Comparison of ENCODE assay signal across 1 cellular context in genomic region chr1:44707959-44708831, GRCh38.
TF ChIP-seq lines count a peak whose summit lies in the region.

No MANE protein-coding gene starts in this region.

TF ChIP-seq in K562, 482 proteins besides CTCF, POLR2A, EP300 and RAD21 (continued from another document and continues in another):
- TF ChIP-seq, protein P1, sequence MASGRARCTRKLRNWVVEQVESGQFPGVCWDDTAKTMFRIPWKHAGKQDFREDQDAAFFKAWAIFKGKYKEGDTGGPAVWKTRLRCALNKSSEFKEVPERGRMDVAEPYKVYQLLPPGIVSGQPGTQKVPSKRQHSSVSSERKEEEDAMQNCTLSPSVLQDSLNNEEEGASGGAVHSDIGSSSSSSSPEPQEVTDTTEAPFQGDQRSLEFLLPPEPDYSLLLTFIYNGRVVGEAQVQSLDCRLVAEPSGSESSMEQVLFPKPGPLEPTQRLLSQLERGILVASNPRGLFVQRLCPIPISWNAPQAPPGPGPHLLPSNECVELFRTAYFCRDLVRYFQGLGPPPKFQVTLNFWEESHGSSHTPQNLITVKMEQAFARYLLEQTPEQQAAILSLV (tag; IDR thresholded peaks at IDR 0.05): no peak
- TF ChIP-seq HNRNPUL1 (IDR thresholded peaks at IDR 0.05; ENCODE audit: low read length): no peak
- TF ChIP-seq PYGO2 (tag; IDR thresholded peaks at IDR 0.05): no peak
- peak; percentile 17; the same call in 1 of the 2 replicates for TF ChIP-seq JUND (IDR thresholded peaks at IDR 0.05; ENCODE audit: borderline replicate concordance, low read depth, low read length)
- TF ChIP-seq JUND (tag; IDR thresholded peaks at IDR 0.05; ENCODE audit: borderline replicate concordance, low read depth, low read length): no peak
- TF ChIP-seq GTF3C2 (IDR thresholded peaks at IDR 0.05; ENCODE audit: borderline replicate concordance, extremely low read depth, insufficient read length): no peak
- 0 out of 2 replicates have a peak, but pooled peaks have one; percentile 26 for TF ChIP-seq SP1 (CRISPR knock-in tag; IDR thresholded peaks at IDR 0.05)
- TF ChIP-seq CEBPZ (IDR thresholded peaks at IDR 0.05; ENCODE audit: borderline replicate concordance, low read depth, low read length): no peak
- no peak for TF ChIP-seq PHTF2 (CRISPR knock-in tag; IDR thresholded peaks at IDR 0.05)
- TF ChIP-seq TRIM24 (IDR thresholded peaks at IDR 0.05): no peak
- TF ChIP-seq, protein P2, sequence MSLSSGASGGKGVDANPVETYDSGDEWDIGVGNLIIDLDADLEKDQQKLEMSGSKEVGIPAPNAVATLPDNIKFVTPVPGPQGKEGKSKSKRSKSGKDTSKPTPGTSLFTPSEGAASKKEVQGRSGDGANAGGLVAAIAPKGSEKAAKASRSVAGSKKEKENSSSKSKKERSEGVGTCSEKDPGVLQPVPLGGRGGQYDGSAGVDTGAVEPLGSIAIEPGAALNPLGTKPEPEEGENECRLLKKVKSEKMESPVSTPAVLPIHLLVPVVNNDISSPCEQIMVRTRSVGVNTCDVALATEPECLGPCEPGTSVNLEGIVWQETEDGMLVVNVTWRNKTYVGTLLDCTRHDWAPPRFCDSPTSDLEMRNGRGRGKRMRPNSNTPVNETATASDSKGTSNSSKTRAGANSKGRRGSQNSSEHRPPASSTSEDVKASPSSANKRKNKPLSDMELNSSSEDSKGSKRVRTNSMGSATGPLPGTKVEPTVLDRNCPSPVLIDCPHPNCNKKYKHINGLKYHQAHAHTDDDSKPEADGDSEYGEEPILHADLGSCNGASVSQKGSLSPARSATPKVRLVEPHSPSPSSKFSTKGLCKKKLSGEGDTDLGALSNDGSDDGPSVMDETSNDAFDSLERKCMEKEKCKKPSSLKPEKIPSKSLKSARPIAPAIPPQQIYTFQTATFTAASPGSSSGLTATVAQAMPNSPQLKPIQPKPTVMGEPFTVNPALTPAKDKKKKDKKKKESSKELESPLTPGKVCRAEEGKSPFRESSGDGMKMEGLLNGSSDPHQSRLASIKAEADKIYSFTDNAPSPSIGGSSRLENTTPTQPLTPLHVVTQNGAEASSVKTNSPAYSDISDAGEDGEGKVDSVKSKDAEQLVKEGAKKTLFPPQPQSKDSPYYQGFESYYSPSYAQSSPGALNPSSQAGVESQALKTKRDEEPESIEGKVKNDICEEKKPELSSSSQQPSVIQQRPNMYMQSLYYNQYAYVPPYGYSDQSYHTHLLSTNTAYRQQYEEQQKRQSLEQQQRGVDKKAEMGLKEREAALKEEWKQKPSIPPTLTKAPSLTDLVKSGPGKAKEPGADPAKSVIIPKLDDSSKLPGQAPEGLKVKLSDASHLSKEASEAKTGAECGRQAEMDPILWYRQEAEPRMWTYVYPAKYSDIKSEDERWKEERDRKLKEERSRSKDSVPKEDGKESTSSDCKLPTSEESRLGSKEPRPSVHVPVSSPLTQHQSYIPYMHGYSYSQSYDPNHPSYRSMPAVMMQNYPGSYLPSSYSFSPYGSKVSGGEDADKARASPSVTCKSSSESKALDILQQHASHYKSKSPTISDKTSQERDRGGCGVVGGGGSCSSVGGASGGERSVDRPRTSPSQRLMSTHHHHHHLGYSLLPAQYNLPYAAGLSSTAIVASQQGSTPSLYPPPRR (CRISPR knock-in tag; IDR thresholded peaks at IDR 0.05; ENCODE audit: borderline replicate concordance): no peak
- no peak for TF ChIP-seq PML (IDR thresholded peaks at IDR 0.05; ENCODE audit: low read length)
- no peak for TF ChIP-seq RBM39 (optimal IDR thresholded peaks at IDR 0.05; ENCODE audit: low read depth, low read length)
- TF ChIP-seq KAT7 (CRISPR knock-in tag; IDR thresholded peaks at IDR 0.05; ENCODE audit: borderline replicate concordance): no peak
- TF ChIP-seq ZNF347 (CRISPR knock-in tag; IDR thresholded peaks at IDR 0.05; ENCODE audit: low read depth): no peak
- no peak for TF ChIP-seq NCOA2 (IDR thresholded peaks at IDR 0.05; ENCODE audit: partially characterized antibody in 2 of 2)
- TF ChIP-seq TBL1XR1 (IDR thresholded peaks at IDR 0.05; ENCODE audit: low read length in 2 of 2): no peak
- TF ChIP-seq LEF1 (IDR thresholded peaks at IDR 0.05): no peak
- TF ChIP-seq CBX3 (IDR thresholded peaks at IDR 0.05; ENCODE audit: borderline replicate concordance in 1 of 2, low read length in 2 of 2): 0 out of 3 replicates have a peak, but pooled peaks of 1 of the 2 experiments have one; percentile 38
- peak; percentile 72; the same call in 1 of the 2 replicates for TF ChIP-seq SMARCE1 (IDR thresholded peaks at IDR 0.05)
- peak; percentile 92 for TF ChIP-seq SMARCC2 (IDR thresholded peaks at IDR 0.05; ENCODE audit: low read depth)
- no peak for TF ChIP-seq ZBTB43 (CRISPR knock-in tag; IDR thresholded peaks at IDR 0.05)
- no peak for TF ChIP-seq NUFIP1 (IDR thresholded peaks at IDR 0.05; ENCODE audit: partially characterized antibody)
- TF ChIP-seq SMC3 (conservative IDR thresholded peaks at IDR 0.05; ENCODE audit: insufficient read depth, low read depth, low read length): peak; percentile 50
- TF ChIP-seq ZNF134 (CRISPR knock-in tag; conservative IDR thresholded peaks at IDR 0.05): no peak
- TF ChIP-seq BRD4 (IDR thresholded peaks at IDR 0.05): no peak
- TF ChIP-seq NBN (IDR thresholded peaks at IDR 0.05; ENCODE audit: low read depth): peak; percentile 53; the same call in 1 of the 2 replicates
- no peak for TF ChIP-seq ZNF77 (CRISPR knock-in tag; IDR thresholded peaks at IDR 0.05)
- TF ChIP-seq ARID1B (IDR thresholded peaks at IDR 0.05): 0 out of 2 replicates have a peak, but pooled peaks have one; percentile 12
- TF ChIP-seq WHSC1 (IDR thresholded peaks at IDR 0.05; ENCODE audit: low read length): no peak
- no peak for TF ChIP-seq RUNX1 (IDR thresholded peaks at IDR 0.05; ENCODE audit: low read depth)
- no peak for TF ChIP-seq NONO (IDR thresholded peaks at IDR 0.05; ENCODE audit: low read depth in 2 of 2, low read length in 1 of 2)
- no peak for TF ChIP-seq CBX5 (IDR thresholded peaks at IDR 0.05; ENCODE audit: borderline replicate concordance, low read depth)
- peak; percentile 46; the same call in 1 of the 2 replicates for TF ChIP-seq TEAD4 (IDR thresholded peaks at IDR 0.05; ENCODE audit: low read length)
- no peak for TF ChIP-seq TEAD4 (CRISPR knock-in tag; IDR thresholded peaks at IDR 0.05; ENCODE audit: borderline replicate concordance)
- no peak for TF ChIP-seq ZC3H11A (IDR thresholded peaks at IDR 0.05; ENCODE audit: low read depth, low read length)
- TF ChIP-seq ZNF282 (CRISPR knock-in tag; IDR thresholded peaks at IDR 0.05): no peak
- TF ChIP-seq CBFA2T2 (conservative IDR thresholded peaks at IDR 0.05): no peak
- no peak for TF ChIP-seq ZNF184 (CRISPR knock-in tag; IDR thresholded peaks at IDR 0.05)
- no peak for TF ChIP-seq SRSF7 (optimal IDR thresholded peaks at IDR 0.05; ENCODE audit: low read depth, low read length)
- 0 out of 2 replicates have a peak, but pooled peaks have one; percentile 58 for TF ChIP-seq MECOM (CRISPR knock-in tag; IDR thresholded peaks at IDR 0.05)
- no peak for TF ChIP-seq EGR1 (conservative IDR thresholded peaks at IDR 0.05)
- no peak for TF ChIP-seq BCL6 (CRISPR knock-in tag; IDR thresholded peaks at IDR 0.05)
- TF ChIP-seq ZC3H4 (CRISPR knock-in tag; IDR thresholded peaks at IDR 0.05; ENCODE audit: borderline replicate concordance): no peak
- TF ChIP-seq EHMT2 (IDR thresholded peaks at IDR 0.05): no peak
- TF ChIP-seq ZNF408 (CRISPR knock-in tag; IDR thresholded peaks at IDR 0.05; ENCODE audit: low read depth): no peak
- TF ChIP-seq, protein P3, sequence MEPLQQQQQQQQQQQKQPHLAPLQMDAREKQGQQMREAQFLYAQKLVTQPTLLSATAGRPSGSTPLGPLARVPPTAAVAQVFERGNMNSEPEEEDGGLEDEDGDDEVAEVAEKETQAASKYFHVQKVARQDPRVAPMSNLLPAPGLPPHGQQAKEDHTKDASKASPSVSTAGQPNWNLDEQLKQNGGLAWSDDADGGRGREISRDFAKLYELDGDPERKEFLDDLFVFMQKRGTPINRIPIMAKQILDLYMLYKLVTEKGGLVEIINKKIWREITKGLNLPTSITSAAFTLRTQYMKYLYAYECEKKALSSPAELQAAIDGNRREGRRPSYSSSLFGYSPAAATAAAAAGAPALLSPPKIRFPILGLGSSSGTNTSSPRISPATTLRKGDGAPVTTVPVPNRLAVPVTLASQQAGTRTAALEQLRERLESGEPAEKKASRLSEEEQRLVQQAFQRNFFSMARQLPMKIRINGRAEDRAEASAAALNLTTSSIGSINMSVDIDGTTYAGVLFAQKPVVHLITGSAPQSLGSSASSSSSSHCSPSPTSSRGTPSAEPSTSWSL (CRISPR knock-in tag; IDR thresholded peaks at IDR 0.05; ENCODE audit: borderline replicate concordance): no peak
- no peak for TF ChIP-seq CEBPB (tag; IDR thresholded peaks at IDR 0.05)
- TF ChIP-seq RFX5 (IDR thresholded peaks at IDR 0.05; ENCODE audit: low read depth, low read length): no peak
- TF ChIP-seq CXXC5 (CRISPR knock-in tag; IDR thresholded peaks at IDR 0.05): peak; percentile 43; the same call in 1 of the 2 replicates
- TF ChIP-seq ZNF449 (CRISPR knock-in tag; IDR thresholded peaks at IDR 0.05): no peak
- TF ChIP-seq MTA3 (IDR thresholded peaks at IDR 0.05; ENCODE audit: borderline replicate concordance): no peak
- TF ChIP-seq TAF9B (IDR thresholded peaks at IDR 0.05; ENCODE audit: partially characterized antibody): no peak
- TF ChIP-seq KAT2B (IDR thresholded peaks at IDR 0.05; ENCODE audit: low read depth, low read length): no peak
- TF ChIP-seq NFE2L1 (tag; IDR thresholded peaks at IDR 0.05; ENCODE audit: borderline replicate concordance, low read depth): no peak
- TF ChIP-seq ZNF175 (CRISPR knock-in tag; IDR thresholded peaks at IDR 0.05; ENCODE audit: low read depth): no peak
- TF ChIP-seq ZFP30 (CRISPR knock-in tag; IDR thresholded peaks at IDR 0.05; ENCODE audit: borderline replicate concordance): no peak
- TF ChIP-seq ZNF695 (CRISPR knock-in tag; IDR thresholded peaks at IDR 0.05): no peak
- no peak for TF ChIP-seq ETV5 (CRISPR knock-in tag; IDR thresholded peaks at IDR 0.05; ENCODE audit: low read depth)
- 0 out of 2 replicates have a peak, but pooled peaks have one; percentile 46 for TF ChIP-seq MYC (IDR thresholded peaks at IDR 0.05; ENCODE audit: low read depth, low read length)
- TF ChIP-seq MYC (CRISPR knock-in tag; IDR thresholded peaks at IDR 0.05; ENCODE audit: borderline replicate concordance, low read depth): no peak
- TF ChIP-seq LARP7 (IDR thresholded peaks at IDR 0.05): no peak
